ENCODE assay signal across 1 cellular context in genomic region chr1:67439277-67440029, GRCh38.
TF ChIP-seq lines count a peak whose summit lies in the region.

No MANE protein-coding gene starts in this region.

TF ChIP-seq in GM23338, 12 proteins besides CTCF, POLR2A, EP300 and RAD21 (continued from another document):
- TF ChIP-seq, protein P1, sequence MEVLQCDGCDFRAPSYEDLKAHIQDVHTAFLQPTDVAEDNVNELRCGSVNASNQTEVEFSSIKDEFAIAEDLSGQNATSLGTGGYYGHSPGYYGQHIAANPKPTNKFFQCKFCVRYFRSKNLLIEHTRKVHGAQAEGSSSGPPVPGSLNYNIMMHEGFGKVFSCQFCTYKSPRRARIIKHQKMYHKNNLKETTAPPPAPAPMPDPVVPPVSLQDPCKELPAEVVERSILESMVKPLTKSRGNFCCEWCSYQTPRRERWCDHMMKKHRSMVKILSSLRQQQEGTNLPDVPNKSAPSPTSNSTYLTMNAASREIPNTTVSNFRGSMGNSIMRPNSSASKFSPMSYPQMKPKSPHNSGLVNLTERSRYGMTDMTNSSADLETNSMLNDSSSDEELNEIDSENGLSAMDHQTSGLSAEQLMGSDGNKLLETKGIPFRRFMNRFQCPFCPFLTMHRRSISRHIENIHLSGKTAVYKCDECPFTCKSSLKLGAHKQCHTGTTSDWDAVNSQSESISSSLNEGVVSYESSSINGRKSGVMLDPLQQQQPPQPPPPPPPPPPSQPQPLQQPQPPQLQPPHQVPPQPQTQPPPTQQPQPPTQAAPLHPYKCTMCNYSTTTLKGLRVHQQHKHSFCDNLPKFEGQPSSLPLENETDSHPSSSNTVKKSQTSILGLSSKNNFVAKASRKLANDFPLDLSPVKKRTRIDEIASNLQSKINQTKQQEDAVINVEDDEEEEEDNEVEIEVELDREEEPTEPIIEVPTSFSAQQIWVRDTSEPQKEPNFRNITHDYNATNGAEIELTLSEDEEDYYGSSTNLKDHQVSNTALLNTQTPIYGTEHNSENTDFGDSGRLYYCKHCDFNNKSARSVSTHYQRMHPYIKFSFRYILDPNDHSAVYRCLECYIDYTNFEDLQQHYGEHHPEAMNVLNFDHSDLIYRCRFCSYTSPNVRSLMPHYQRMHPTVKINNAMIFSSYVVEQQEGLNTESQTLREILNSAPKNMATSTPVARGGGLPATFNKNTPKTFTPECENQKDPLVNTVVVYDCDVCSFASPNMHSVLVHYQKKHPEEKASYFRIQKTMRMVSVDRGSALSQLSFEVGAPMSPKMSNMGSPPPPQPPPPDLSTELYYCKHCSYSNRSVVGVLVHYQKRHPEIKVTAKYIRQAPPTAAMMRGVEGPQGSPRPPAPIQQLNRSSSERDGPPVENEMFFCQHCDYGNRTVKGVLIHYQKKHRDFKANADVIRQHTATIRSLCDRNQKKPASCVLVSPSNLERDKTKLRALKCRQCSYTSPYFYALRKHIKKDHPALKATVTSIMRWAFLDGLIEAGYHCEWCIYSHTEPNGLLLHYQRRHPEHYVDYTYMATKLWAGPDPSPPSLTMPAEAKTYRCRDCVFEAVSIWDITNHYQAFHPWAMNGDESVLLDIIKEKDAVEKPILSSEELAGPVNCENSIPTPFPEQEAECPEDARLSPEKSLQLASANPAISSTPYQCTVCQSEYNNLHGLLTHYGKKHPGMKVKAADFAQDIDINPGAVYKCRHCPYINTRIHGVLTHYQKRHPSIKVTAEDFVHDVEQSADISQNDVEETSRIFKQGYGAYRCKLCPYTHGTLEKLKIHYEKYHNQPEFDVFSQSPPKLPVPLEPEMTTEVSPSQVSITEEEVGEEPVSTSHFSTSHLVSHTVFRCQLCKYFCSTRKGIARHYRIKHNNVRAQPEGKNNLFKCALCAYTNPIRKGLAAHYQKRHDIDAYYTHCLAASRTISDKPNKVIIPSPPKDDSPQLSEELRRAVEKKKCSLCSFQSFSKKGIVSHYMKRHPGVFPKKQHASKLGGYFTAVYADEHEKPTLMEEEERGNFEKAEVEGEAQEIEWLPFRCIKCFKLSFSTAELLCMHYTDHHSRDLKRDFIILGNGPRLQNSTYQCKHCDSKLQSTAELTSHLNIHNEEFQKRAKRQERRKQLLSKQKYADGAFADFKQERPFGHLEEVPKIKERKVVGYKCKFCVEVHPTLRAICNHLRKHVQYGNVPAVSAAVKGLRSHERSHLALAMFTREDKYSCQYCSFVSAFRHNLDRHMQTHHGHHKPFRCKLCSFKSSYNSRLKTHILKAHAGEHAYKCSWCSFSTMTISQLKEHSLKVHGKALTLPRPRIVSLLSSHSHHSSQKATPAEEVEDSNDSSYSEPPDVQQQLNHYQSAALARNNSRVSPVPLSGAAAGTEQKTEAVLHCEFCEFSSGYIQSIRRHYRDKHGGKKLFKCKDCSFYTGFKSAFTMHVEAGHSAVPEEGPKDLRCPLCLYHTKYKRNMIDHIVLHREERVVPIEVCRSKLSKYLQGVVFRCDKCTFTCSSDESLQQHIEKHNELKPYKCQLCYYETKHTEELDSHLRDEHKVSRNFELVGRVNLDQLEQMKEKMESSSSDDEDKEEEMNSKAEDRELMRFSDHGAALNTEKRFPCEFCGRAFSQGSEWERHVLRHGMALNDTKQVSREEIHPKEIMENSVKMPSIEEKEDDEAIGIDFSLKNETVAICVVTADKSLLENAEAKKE (CRISPR knock-in tag; IDR thresholded peaks at IDR 0.05), result no peak
- TF ChIP-seq ZNF331 (CRISPR knock-in tag; IDR thresholded peaks at IDR 0.05; ENCODE audit: low read depth), result no peak
- TF ChIP-seq CREB1 (CRISPR knock-in tag; IDR thresholded peaks at IDR 0.05; ENCODE audit: low read depth), result no peak
- no peak for TF ChIP-seq ZNF114 (CRISPR knock-in tag; IDR thresholded peaks at IDR 0.05)
- TF ChIP-seq NANOG (IDR thresholded peaks at IDR 0.05; ENCODE audit: borderline replicate concordance), result no peak
- no peak for TF ChIP-seq EZH2 (IDR thresholded peaks at IDR 0.05; ENCODE audit: low read depth, unreplicated experiment)
- no peak for TF ChIP-seq ETS1 (IDR thresholded peaks at IDR 0.05)
